In the genomic region with DNA sequence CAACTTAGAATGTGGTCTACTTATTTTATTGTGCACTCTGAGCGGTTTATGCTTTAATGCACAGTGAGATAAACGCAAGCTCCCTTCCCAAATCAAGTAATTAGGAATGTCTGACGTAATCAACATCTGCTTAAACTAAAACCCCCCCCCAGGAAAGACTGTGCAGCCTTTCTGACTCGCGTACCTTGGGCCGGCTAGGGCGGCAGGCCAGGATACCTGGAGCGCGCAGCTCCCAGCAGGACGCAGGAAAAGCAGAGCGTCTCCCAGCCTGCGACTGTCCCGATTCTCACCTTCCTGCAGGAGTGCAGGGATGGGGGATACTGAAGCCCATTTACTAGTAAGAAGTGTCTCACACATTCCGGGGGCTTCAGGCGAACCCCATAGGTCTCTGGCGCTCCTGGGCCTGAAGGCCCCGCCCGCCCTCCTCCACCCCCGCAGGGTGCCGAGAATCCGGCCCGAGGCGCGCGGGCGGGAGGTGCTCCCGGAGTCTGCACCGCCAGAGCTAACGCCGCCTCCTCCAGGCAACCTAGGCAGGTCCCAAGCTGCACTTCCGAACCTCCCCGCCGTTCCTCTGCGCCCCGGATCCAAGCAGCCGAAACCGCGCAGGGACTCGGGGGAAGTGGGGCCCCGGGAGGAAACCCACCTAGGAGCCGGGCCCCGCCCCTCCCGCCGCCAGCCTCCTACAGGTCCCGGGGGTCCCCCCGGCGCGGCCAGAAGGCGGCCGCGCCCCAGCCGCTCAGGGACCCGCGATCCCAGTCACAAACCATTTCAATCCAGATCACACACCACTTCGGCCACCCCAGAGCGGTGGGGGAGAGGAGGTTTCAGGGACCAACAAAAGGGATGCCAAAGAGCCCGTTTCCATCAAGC, we compare ENCODE assay signal across 8 cellular contexts. TPM values are rescaled to one million over a fixed set of nuclear protein-coding genes. Genes with fewer than 3 reads are reported as not detected.
DNase-seq lines count a peak whose midpoint lies in the region; ATAC-seq and TF ChIP-seq lines count a peak whose summit lies in the region.

No MANE protein-coding gene starts in this region.

- peaks cover 3% of the 10 kb centered on the region for H3K36me3 Mint-ChIP-seq in T-helper 17 cell (ENCODE audit: low read depth)

- H3K4me1 Mint-ChIP-seq in T-helper 17 cell: peaks cover 3% of the 10 kb centered on the region

- no peaks in the 10 kb centered on the region for H3K36me3 ChIP-seq in muscle layer of duodenum (ENCODE audit: control insufficient read depth in 1 of 2, insufficient read depth in 2 of 2, low read length in 2 of 2)

- H3K4me1 ChIP-seq in muscle layer of duodenum (ENCODE audit: control insufficient read depth in 1 of 2, insufficient read depth in 2 of 2, low read length in 2 of 2): peaks cover 6 to 27% of the 10 kb centered on the region in 2 donors

- peak overlapping the region; percentile 74 for H3K27ac ChIP-seq in muscle layer of duodenum (ENCODE audit: low read length)

- peaks cover 17% of the 10 kb centered on the region for H3K27me3 ChIP-seq in muscle layer of duodenum (ENCODE audit: low read depth, low read length)

- H3K4me3 Mint-ChIP-seq in T-helper 17 cell: peak overlapping the region; percentile 21

- H3K4me3 ChIP-seq in muscle layer of duodenum (ENCODE audit: low read depth in 1 of 2, low read length in 2 of 2): peak overlapping the region; percentile 63 to 80

- no peak overlapping the region for H3K27ac Mint-ChIP-seq in T-helper 17 cell

- peaks cover 70% of the 10 kb centered on the region for H3K27me3 Mint-ChIP-seq in T-helper 17 cell

- ATAC-seq in T-helper 17 cell: peak; percentile 48
- ATAC-seq in HG03439 (IDR thresholded peaks at IDR 0.05; ENCODE audit: unreplicated experiment): no peak
- ATAC-seq in HG03196 (IDR thresholded peaks at IDR 0.05; ENCODE audit: unreplicated experiment): no peak

- DNase-seq in 8988T (peak; percentile 91), H4 (ENCODE audit: low spot score) (peak; percentile 33), T-helper 17 cell (no peak), erythroblast (lab: John Stamatoyannopoulos, UW) (peak; percentile 77 to 82), amniotic stem cell (lab: John Stamatoyannopoulos, UW) (no peak)

- H3K9me3 ChIP-seq in T-helper 17 cell (ENCODE audit: control insufficient read depth, low read length, poor library complexity, severe bottlenecking): no peaks in the 10 kb centered on the region
- H3K9me3 ChIP-seq in muscle layer of duodenum (ENCODE audit: control insufficient read depth in 1 of 2, low read length in 2 of 2): peaks cover 0 to 5% of the 10 kb centered on the region in 2 donors

- TF ChIP-seq POLR2A in erythroblast (IDR thresholded peaks at IDR 0.05; ENCODE audit: low read length): no peak

RNA-seq across cellular contexts. Expression of a gene that starts 1.4 kb away (rescaled TPM):
- 1.5 and 1.8 TPM in 2 replicates for total RNA-seq in H4 (2014; rRNA removed; shearing (Covaris generic))
- total RNA-seq in T-helper 17 cell: under 1 TPM; 0.22 to 0.37 TPM

Comparison
In these comparisons a context has a peak if more than half of its experiments do, and no peak if none do; other contexts are left out.
1. DNase-seq: peak in 8988T (single experiment), H4 (single experiment) and erythroblast (2 of 2); none in T-helper 17 cell (0 of 3) and amniotic stem cell (single experiment).